ENCODE assay signal across 14 cellular contexts in genomic region chr22:23784215-23784732, GRCh38. TPM values are rescaled to one million over a fixed set of nuclear protein-coding genes. Genes with fewer than 3 reads are reported as not detected.
DNase-seq lines count a peak whose midpoint lies in the region; TF ChIP-seq lines count a peak whose summit lies in the region.
"Had no signal": no experiment of that assay in that cellular context is flagged by ENCODE, and none has a peak within 500 bp of the region (broad histone marks: within the 10 kb centered on the region; RNA-seq: fewer than 3 reads in every experiment).

No MANE protein-coding gene starts in this region.

- H3K27me3 Mint-ChIP-seq in progenitor cell of endocrine pancreas = no peaks in the 10 kb centered on the region

- H3K4me3 Mint-ChIP-seq in progenitor cell of endocrine pancreas (ENCODE audit: low read depth) = no peak overlapping the region

- TF ChIP-seq CTCF in choroid plexus epithelial cell (conservative IDR thresholded peaks at IDR 0.05; ENCODE audit: low read depth, low read length) = no peak
- TF ChIP-seq CTCF in progenitor cell of endocrine pancreas (IDR thresholded peaks at IDR 0.05; ENCODE audit: unreplicated experiment) = no peak
- TF ChIP-seq CTCF in coronary artery (IDR thresholded peaks at IDR 0.05) = no peak

- peak overlapping the region; percentile 15 for H3K27ac Mint-ChIP-seq in progenitor cell of endocrine pancreas

- DNase-seq in Daoy (ENCODE audit: low read depth) (peak; percentile 64), M059J (ENCODE audit: low read depth) (peak; percentile 83), choroid plexus epithelial cell (ENCODE audit: low read depth) (peak; percentile 38), progenitor cell of endocrine pancreas (ENCODE audit: low spot score, unreplicated experiment) (no peak), coronary artery (ENCODE audit: low spot score) (no peak), occipital lobe (lab: John Stamatoyannopoulos, UW) (no peak), KG1 (lab: John Stamatoyannopoulos, UW) (no peak)
- DNase-seq: DND-41, kidney, NCI-H1105, NCI-H82, SK-N-SH, trophoblast cell had no signal

- no peaks in the 10 kb centered on the region for H3K9me3 Mint-ChIP-seq in progenitor cell of endocrine pancreas (ENCODE audit: low read depth)

- H3K4me1 Mint-ChIP-seq in progenitor cell of endocrine pancreas (ENCODE audit: low read depth) = peaks cover 23% of the 10 kb centered on the region

- H3K36me3 Mint-ChIP-seq in progenitor cell of endocrine pancreas (ENCODE audit: insufficient read depth) = no peaks in the 10 kb centered on the region

- no peak overlapping the region for H3K4me3 ChIP-seq in choroid plexus epithelial cell (ENCODE audit: low read depth, low read length)
- no peak overlapping the region for H3K4me3 ChIP-seq in coronary artery
- H3K4me3 ChIP-seq: cardiac muscle cell had no signal

- H3K27ac ChIP-seq in coronary artery = no peak overlapping the region
- H3K27ac ChIP-seq: cardiac muscle cell had no signal

RNA-seq across cellular contexts. Expression of gene SMARCB1, which starts 2.5 kb away (rescaled TPM):
- 125 and 144 TPM in 2 replicates for total RNA-seq in Daoy (2014; rRNA removed; shearing (Covaris generic))
- 42.5 and 54.0 TPM in 2 replicates for total RNA-seq in M059J (2014; rRNA removed; shearing (Covaris generic))
- total RNA-seq in progenitor cell of endocrine pancreas (185 and 195 TPM in 2 replicates), occipital lobe (19.7 TPM)

RNA-seq across cellular contexts. Expression of gene MMP11, which starts 11.6 kb away (rescaled TPM):
- 0.34 and 4.2 TPM in 2 replicates for total RNA-seq in Daoy (2014; rRNA removed; shearing (Covaris generic))
- total RNA-seq in M059J (2014; rRNA removed; shearing (Covaris generic)) = 1.9 and 4.2 TPM in 2 replicates
- total RNA-seq in progenitor cell of endocrine pancreas = 41.6 and 50.2 TPM in 2 replicates
- 14.8 TPM for total RNA-seq in occipital lobe

RNA-seq across cellular contexts. Expression of gene CHCHD10, which starts 16.5 kb away (rescaled TPM):
- 3.5 and 31.6 TPM in 2 replicates for total RNA-seq in Daoy (2014; rRNA removed; shearing (Covaris generic))
- total RNA-seq in M059J (2014; rRNA removed; shearing (Covaris generic)) = 1.9 and 2.8 TPM in 2 replicates
- total RNA-seq in progenitor cell of endocrine pancreas (39.5 and 42.3 TPM in 2 replicates), occipital lobe (3.4 TPM)

RNA-seq across cellular contexts. Expression of gene C22orf15, which starts 21.5 kb away (rescaled TPM):
- not detected in 2 replicates for total RNA-seq in Daoy (2014; rRNA removed; shearing (Covaris generic))
- total RNA-seq in M059J (2014; rRNA removed; shearing (Covaris generic)) = not detected in 2 replicates
- total RNA-seq in progenitor cell of endocrine pancreas (not detected in 2 replicates), occipital lobe (not detected)
- total RNA-seq: cardiac muscle cell, kidney had no signal

RNA-seq across cellular contexts. Expression of gene VPREB3, which starts 30.0 kb away (rescaled TPM):
- not detected in 2 replicates for total RNA-seq in Daoy (2014; rRNA removed; shearing (Covaris generic))
- total RNA-seq in M059J (2014; rRNA removed; shearing (Covaris generic)) = not detected in 2 replicates
- total RNA-seq in progenitor cell of endocrine pancreas = not detected in 2 replicates
- total RNA-seq in occipital lobe = not detected

Comparison
In these comparisons a context has a peak if more than half of its experiments do, and no peak if none do; other contexts are left out.
1. DNase-seq: peak in Daoy (single experiment), M059J (single experiment) and choroid plexus epithelial cell (single experiment); none in progenitor cell of endocrine pancreas (single experiment), coronary artery (single experiment), occipital lobe (single experiment) and KG1 (single experiment).